26 cellular contexts compared by ENCODE assay signal in the genomic region with DNA sequence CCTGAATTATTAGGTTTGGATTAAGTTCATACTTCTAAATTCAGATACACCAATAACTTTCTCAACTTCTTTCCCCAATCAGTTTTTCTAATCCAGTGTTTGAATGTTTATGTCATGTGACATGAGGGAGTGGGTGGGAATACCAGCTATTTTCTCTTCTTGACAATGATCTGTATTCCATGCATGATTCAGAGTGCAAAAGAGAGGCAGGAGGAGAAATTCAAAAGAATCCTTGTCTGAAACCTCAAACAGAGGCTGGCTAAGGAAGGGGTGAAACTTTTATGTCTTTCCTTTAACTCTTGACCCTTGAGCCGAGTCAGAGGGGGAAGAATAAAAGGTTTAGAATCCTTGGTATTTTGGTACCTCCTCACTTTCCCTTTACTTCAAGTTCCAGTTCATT.
DNase-seq lines count a peak whose midpoint lies in the region; ATAC-seq and TF ChIP-seq lines count a peak whose summit lies in the region.
"Had no signal": no experiment of that assay in that cellular context is flagged by ENCODE, and none has a peak within 500 bp of the region (broad histone marks: within the 10 kb centered on the region; RNA-seq: fewer than 3 reads in every experiment).

No MANE protein-coding gene starts in this region.

- no peaks in the 10 kb centered on the region for H3K9me2 ChIP-seq in hepatocyte (replicated peaks; ENCODE audit: insufficient read depth)

- H3K4me3 ChIP-seq in adipocyte (ENCODE audit: low read length), result no peak overlapping the region
- no peak overlapping the region for H3K4me3 ChIP-seq in fibroblast of lung (replicated peaks in 1 of 4; ENCODE audit: control extremely low read depth in 1 of 4, insufficient read depth in 1 of 4, low read depth in 3 of 4, low read length in 4 of 4)
- no peak overlapping the region for H3K4me3 ChIP-seq in neural progenitor cell
- H3K4me3 ChIP-seq in hepatocyte, result no peak overlapping the region
- H3K4me3 ChIP-seq: cardiac muscle cell, gastrocnemius medialis, PC-9, right lobe of liver, tibial nerve had no signal

- H3K36me3 Mint-ChIP-seq in neural progenitor cell, result peaks cover 2% of the 10 kb centered on the region
- H3K36me3 Mint-ChIP-seq: immature natural killer cell had no signal

- DNase-seq in EL (peak; percentile 43), adipocyte (ENCODE audit: low read depth) (peak; percentile 47), fibroblast of lung (ENCODE audit: low read depth in 2 of 2) (peak in 1 of 2 donors; percentile 77), neural progenitor cell (ENCODE audit: low spot score) (no peak), GOT3 (lab: John Stamatoyannopoulos, UW) (no peak), hepatocyte (ENCODE audit: low spot score) (no peak)
- no peak for DNase-seq in activated CD4-positive, alpha-beta T cell treated with anti-CD3 and anti-CD28 coated beads for 1 hour
- DNase-seq: ACHN; activated gamma-delta T cell treated with Interleukin-2 at 50 U/mL for 16 hours; activated naive CD8-positive, alpha-beta T cell treated with anti-CD3 and anti-CD28 coated beads, Interleukin-2, amount 50 U/mL, for 24 hours; activated T-cell treated with anti-CD3 and anti-CD28 coated beads, Interleukin-2, amount 50 U/mL, for 1 hour; gastrocnemius medialis; hippocampal formation; immature natural killer cell; KBM-7; NCI-H524; NK-92 treated with Interleukin-12 subunit alpha and Interleukin-12 subunit beta, amount 100 ng/mL, for 24 hours; PC-9; right lobe of liver; SHP77; stimulated activated CD8-positive, alpha-beta memory T cell treated with anti-CD3 and anti-CD28 coated beads, Interleukin-4, amount 100 ng/mL, for 48 hours had no signal

- H3K79me2 ChIP-seq in fibroblast of lung (ENCODE audit: control insufficient read depth, insufficient read depth, low read length) (no peaks in the 10 kb centered on the region), neural progenitor cell (ENCODE audit: low read depth) (no peaks in the 10 kb centered on the region), hepatocyte (no peaks in the 10 kb centered on the region)

- H3K27ac ChIP-seq in fibroblast of lung (ENCODE audit: insufficient read depth, low read length) (no peak overlapping the region), neural progenitor cell (no peak overlapping the region), hepatocyte (no peak overlapping the region)
- H3K27ac ChIP-seq: C4-2B, cardiac muscle cell, gastrocnemius medialis, PC-9, right lobe of liver, tibial nerve had no signal

- no peak overlapping the region for H3K4me2 ChIP-seq in fibroblast of lung (ENCODE audit: extremely low read depth, insufficient read depth, low read length)
- H3K4me2 ChIP-seq in neural progenitor cell, result no peak overlapping the region
- no peak overlapping the region for H3K4me2 ChIP-seq in hepatocyte
- H3K4me2 ChIP-seq: PC-9 had no signal

- peaks cover 34% of the 10 kb centered on the region for H3K4me1 Mint-ChIP-seq in neural progenitor cell
- H3K4me1 Mint-ChIP-seq: activated naive CD8-positive, alpha-beta T cell treated with anti-CD3 and anti-CD28 coated beads, Interleukin-2, amount 50 U/mL, for 24 hours; immature natural killer cell had no signal

- no peak for ATAC-seq in GM21529 (IDR thresholded peaks at IDR 0.05; ENCODE audit: unreplicated experiment)
- ATAC-seq: activated naive CD8-positive, alpha-beta T cell treated with anti-CD3 and anti-CD28 coated beads, Interleukin-2, amount 50 U/mL, for 24 hours; gastrocnemius medialis; right lobe of liver had no signal

- peaks cover 5% of the 10 kb centered on the region for H3K9me3 Mint-ChIP-seq in neural progenitor cell
- H3K9me3 Mint-ChIP-seq: activated naive CD8-positive, alpha-beta T cell treated with anti-CD3 and anti-CD28 coated beads, Interleukin-2, amount 50 U/mL, for 24 hours; immature natural killer cell; nephron had no signal

- 57% methylated on average over 1 of the region's 1 CpG for WGBS in hepatocyte (ENCODE audit: low lambda C conversion rate, missing lambda C conversion rate)

- no peak for TF ChIP-seq CTCF in fibroblast of lung (conservative IDR thresholded peaks at IDR 0.05 in 1 of 2, IDR thresholded peaks at IDR 0.05 in 1 of 2; ENCODE audit: low read depth in 1 of 2, low read length in 2 of 2)
- TF ChIP-seq CTCF in neural progenitor cell (IDR thresholded peaks at IDR 0.05), result no peak
- no peak for TF ChIP-seq CTCF in hepatocyte (IDR thresholded peaks at IDR 0.05; ENCODE audit: poor library complexity)

- H3K9ac ChIP-seq in adipocyte (ENCODE audit: low read length), result no peak overlapping the region
- no peak overlapping the region for H3K9ac ChIP-seq in fibroblast of lung (ENCODE audit: insufficient read depth, low read length)
- no peak overlapping the region for H3K9ac ChIP-seq in neural progenitor cell

- no peaks in the 10 kb centered on the region for H3K27me3 ChIP-seq in adipocyte (replicated peaks; ENCODE audit: control insufficient read depth, insufficient read depth, low read length)
- H3K27me3 ChIP-seq in fibroblast of lung (ENCODE audit: control insufficient read depth, insufficient read depth, low read length), result no peaks in the 10 kb centered on the region
- H3K27me3 ChIP-seq in neural progenitor cell, result no peaks in the 10 kb centered on the region
- no peaks in the 10 kb centered on the region for H3K27me3 ChIP-seq in hepatocyte
- H3K27me3 ChIP-seq: cardiac muscle cell, gastrocnemius medialis, right lobe of liver, tibial nerve had no signal

- no peaks in the 10 kb centered on the region for H3F3A ChIP-seq in neural progenitor cell (ENCODE audit: low read depth)

- H3K36me3 ChIP-seq in adipocyte (ENCODE audit: control insufficient read depth, insufficient read depth, low read length, severe bottlenecking) (no peaks in the 10 kb centered on the region), fibroblast of lung (ENCODE audit: control insufficient read depth, insufficient read depth, low read length) (no peaks in the 10 kb centered on the region), neural progenitor cell (no peaks in the 10 kb centered on the region), hepatocyte (replicated peaks; ENCODE audit: insufficient read depth, low read depth) (no peaks in the 10 kb centered on the region)
- H3K36me3 ChIP-seq: cardiac muscle cell, gastrocnemius medialis, right lobe of liver, tibial nerve had no signal

- H3K9me3 ChIP-seq in adipocyte (ENCODE audit: control insufficient read depth, low read length), result no peaks in the 10 kb centered on the region
- H3K9me3 ChIP-seq in fibroblast of lung (ENCODE audit: control insufficient read depth, insufficient read depth, low read depth, low read length), result no peaks in the 10 kb centered on the region
- H3K9me3 ChIP-seq in neural progenitor cell (ENCODE audit: low read depth), result no peaks in the 10 kb centered on the region
- H3K9me3 ChIP-seq in hepatocyte (ENCODE audit: low read depth), result no peaks in the 10 kb centered on the region
- H3K9me3 ChIP-seq: gastrocnemius medialis, right lobe of liver, tibial nerve had no signal

- H3K4me1 ChIP-seq in adipocyte (ENCODE audit: control insufficient read depth, insufficient read depth, low read length) (no peaks in the 10 kb centered on the region), fibroblast of lung (ENCODE audit: control insufficient read depth, extremely low read depth, insufficient read depth, low read length) (no peaks in the 10 kb centered on the region), neural progenitor cell (no peaks in the 10 kb centered on the region), hepatocyte (ENCODE audit: insufficient read depth) (no peaks in the 10 kb centered on the region)
- H3K4me1 ChIP-seq: right lobe of liver had no signal

- no peaks in the 10 kb centered on the region for H4K20me1 ChIP-seq in fibroblast of lung (ENCODE audit: control insufficient read depth, extremely low read depth, insufficient read depth, low read length)
- H4K20me1 ChIP-seq in neural progenitor cell (ENCODE audit: low read depth), result no peaks in the 10 kb centered on the region
- H4K20me1 ChIP-seq in hepatocyte (ENCODE audit: insufficient read depth, poor library complexity, severe bottlenecking), result no peaks in the 10 kb centered on the region

- no peaks in the 10 kb centered on the region for H3K27me3 Mint-ChIP-seq in neural progenitor cell (ENCODE audit: insufficient read depth, low read depth)
- H3K27me3 Mint-ChIP-seq: activated naive CD8-positive, alpha-beta T cell treated with anti-CD3 and anti-CD28 coated beads, Interleukin-2, amount 50 U/mL, for 24 hours had no signal

- peak overlapping the region; percentile 45 for H2AFZ ChIP-seq in fibroblast of lung (ENCODE audit: low read length)
- H2AFZ ChIP-seq in neural progenitor cell (replicated peaks), result peak overlapping the region; percentile 26
- no peak overlapping the region for H2AFZ ChIP-seq in hepatocyte
- H2AFZ ChIP-seq: PC-9 had no signal

- H3K4me3 Mint-ChIP-seq in neural progenitor cell, result no peak overlapping the region
- H3K4me3 Mint-ChIP-seq: activated naive CD8-positive, alpha-beta T cell treated with anti-CD3 and anti-CD28 coated beads, Interleukin-2, amount 50 U/mL, for 24 hours; immature natural killer cell; nephron had no signal

- no peak overlapping the region for H3K27ac Mint-ChIP-seq in neural progenitor cell
- H3K27ac Mint-ChIP-seq: activated naive CD8-positive, alpha-beta T cell treated with anti-CD3 and anti-CD28 coated beads, Interleukin-2, amount 50 U/mL, for 24 hours; immature natural killer cell had no signal

Comparison
In these comparisons a context has a peak if more than half of its experiments do, and no peak if none do; other contexts are left out.
1. DNase-seq: peak in EL (single experiment) and adipocyte (single experiment); none in neural progenitor cell (single experiment), GOT3 (single experiment), activated CD4-positive, alpha-beta T cell treated with anti-CD3 and anti-CD28 coated beads for 1 hour (single experiment) and hepatocyte (single experiment).